ENCODE assay signal across 20 cellular contexts in the genomic region with DNA sequence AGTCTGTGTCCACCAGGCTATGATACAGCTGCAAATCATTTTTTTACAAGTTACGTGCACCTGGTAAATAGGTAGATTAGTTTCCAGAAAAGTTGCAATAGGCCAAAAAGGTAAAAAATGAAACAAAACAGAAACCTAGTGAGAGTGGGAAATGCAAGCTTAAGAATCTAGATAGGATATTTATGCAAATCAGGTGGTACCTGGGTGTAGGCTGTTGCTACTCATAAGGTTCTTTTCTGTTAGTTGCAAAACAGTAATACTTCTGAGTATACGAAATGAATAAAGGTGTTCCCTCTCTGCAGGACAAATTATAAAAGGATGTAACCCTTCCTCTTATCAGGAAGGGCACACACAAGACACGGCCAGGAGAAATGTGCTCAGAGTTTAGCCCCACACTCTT.
DNase-seq lines count a peak whose midpoint lies in the region; ATAC-seq, FAIRE-seq and TF ChIP-seq lines count a peak whose summit lies in the region.
"Had no signal": no experiment of that assay in that cellular context is flagged by ENCODE, and none has a peak within 500 bp of the region (broad histone marks: within the 10 kb centered on the region; RNA-seq: fewer than 3 reads in every experiment).

No MANE protein-coding gene starts in this region.

- H3K36me3 ChIP-seq in Karpas-422 (ENCODE audit: insufficient read depth, low read length) (peaks cover 22% of the 10 kb centered on the region), esophagus squamous epithelium (peaks cover 0 to 13% (median 0%) of the 10 kb centered on the region in 3 donors), breast epithelium (no peaks in the 10 kb centered on the region)
- H3K36me3 ChIP-seq: cardiac muscle cell, right lobe of liver had no signal

- H3K9me3 ChIP-seq in Karpas-422 (ENCODE audit: low read length) (no peaks in the 10 kb centered on the region; the same call in 1 of the 2 replicates), esophagus squamous epithelium (peaks cover 0 to 3% (median 0%) of the 10 kb centered on the region in 3 donors), breast epithelium (peaks cover 8 to 11% of the 10 kb centered on the region in 2 donors)

- H3K9me2 ChIP-seq in Karpas-422 (replicated peaks; ENCODE audit: insufficient read depth, low read length): no peaks in the 10 kb centered on the region

- peaks cover 37% of the 10 kb centered on the region for H3K79me2 ChIP-seq in Karpas-422 (ENCODE audit: low read length)

- DNase-seq in Karpas-422: no peak
- no peak for DNase-seq in GM19239 (ENCODE audit: insufficient read length, low spot score)
- DNase-seq in esophagus squamous epithelium (lab: John Stamatoyannopoulos, UW): no peak
- DNase-seq in breast epithelium (ENCODE audit: low spot score in 2 of 2): no peak
- DNase-seq: activated CD8-positive, alpha-beta T cell treated with anti-CD3 and anti-CD28 coated beads for 36 hours; activated naive CD4-positive, alpha-beta T cell treated with anti-CD3 and anti-CD28 coated beads, Interleukin-2, amount 10 ng/mL, durations not matched to agents 7 days and 5 days; AML-193; DMS53; KG1; naive thymus-derived CD4-positive, alpha-beta T cell; NCI-H1694; NCI-H774; right lobe of liver had no signal

- TF ChIP-seq CTCF in esophagus squamous epithelium (IDR thresholded peaks at IDR 0.05) (no peak), breast epithelium (IDR thresholded peaks at IDR 0.05) (no peak)

- H3K4me1 ChIP-seq in Karpas-422 (ENCODE audit: low read length) (peaks cover 4% of the 10 kb centered on the region), esophagus squamous epithelium (no peaks in the 10 kb centered on the region), breast epithelium (no peaks in the 10 kb centered on the region)
- H3K4me1 ChIP-seq: right lobe of liver had no signal

- WGBS in esophagus squamous epithelium, 2 donors: 83 to 84% methylated on average over 3 of the region's 3 CpGs

- no peak for FAIRE-seq in GM19239 (lab: Jason Lieb, UNC)

- no peak overlapping the region for H3K4me2 ChIP-seq in Karpas-422 (ENCODE audit: low read depth, low read length, poor library complexity, severe bottlenecking)

- no peak for TF ChIP-seq POLR2A in esophagus squamous epithelium (IDR thresholded peaks at IDR 0.05)
- TF ChIP-seq POLR2A in breast epithelium (IDR thresholded peaks at IDR 0.05): no peak

- ATAC-seq in GM18520 (IDR thresholded peaks at IDR 0.05; ENCODE audit: unreplicated experiment) (peak; percentile 85), GM21381 (IDR thresholded peaks at IDR 0.05; ENCODE audit: unreplicated experiment) (peak; percentile 70), HG02938 (IDR thresholded peaks at IDR 0.05; ENCODE audit: unreplicated experiment) (peak; percentile 99), HG03575 (IDR thresholded peaks at IDR 0.05; ENCODE audit: extremely low read depth, insufficient number of reproducible peaks, low FRiP score, unreplicated experiment) (peak; percentile 69)
- ATAC-seq: activated CD8-positive, alpha-beta T cell treated with anti-CD3 and anti-CD28 coated beads for 36 hours; left lobe of liver; naive thymus-derived CD4-positive, alpha-beta T cell; right lobe of liver had no signal

- H3K27ac ChIP-seq in Karpas-422 (ENCODE audit: low read length): no peak overlapping the region
- H3K27ac ChIP-seq in esophagus squamous epithelium: no peak overlapping the region
- no peak overlapping the region for H3K27ac ChIP-seq in breast epithelium
- H3K27ac ChIP-seq: cardiac muscle cell, right lobe of liver, RWPE1 had no signal

- no peak overlapping the region for H3K9ac ChIP-seq in Karpas-422 (ENCODE audit: low read length)

- H3K27me3 ChIP-seq in Karpas-422 (ENCODE audit: low read length) (no peaks in the 10 kb centered on the region), esophagus squamous epithelium (no peaks in the 10 kb centered on the region), breast epithelium (no peaks in the 10 kb centered on the region)
- H3K27me3 ChIP-seq: cardiac muscle cell, right lobe of liver had no signal

- no peak overlapping the region for H2AFZ ChIP-seq in Karpas-422 (ENCODE audit: low read length)

- intact Hi-C loops in esophagus squamous epithelium (cut with DNase I): no loop called here
- intact Hi-C loops in breast epithelium (cut with DNase I; ENCODE audit: low total_unique reads): no loop called here

- no peaks in the 10 kb centered on the region for H4K20me1 ChIP-seq in Karpas-422 (ENCODE audit: insufficient read depth, low read depth, low read length)

- H3K4me3 ChIP-seq in Karpas-422 (ENCODE audit: low read length) (no peak overlapping the region), esophagus squamous epithelium (no peak overlapping the region), breast epithelium (no peak overlapping the region)
- H3K4me3 ChIP-seq: cardiac muscle cell, right lobe of liver had no signal
